In genomic region chr6:14671261-14671681, GRCh38 we compare ENCODE assay signal across 13 cellular contexts.
A peak's percentile ranks its signal among the peaks of the same experiment; 100 is the strongest.
DNase-seq lines count a peak whose midpoint lies in the region; ATAC-seq and TF ChIP-seq lines count a peak whose summit lies in the region.
"Had no signal": no experiment of that assay in that cellular context is flagged by ENCODE, and none has a peak within 500 bp of the region (broad histone marks: within the 10 kb centered on the region; RNA-seq: fewer than 3 reads in every experiment).

No MANE protein-coding gene starts in this region.

- peak overlapping the region; percentile 10 to 80 (median 55); a peak in 20 of 22 replicates for H3K4me2 ChIP-seq in BLaER1 treated with 17β-estradiol and CSF1 and Interleukin-3, amounts not matched to agents 10 nM and 100 nM

- H3K4me1 ChIP-seq in BLaER1 treated with 17β-estradiol and CSF1 and Interleukin-3, amounts not matched to agents 10 nM and 100 nM: peaks cover 14 to 68% (median 30%) of the 10 kb centered on the region in 10 experiments
- H3K4me1 ChIP-seq: Caco-2 had no signal

- H3K27me3 Mint-ChIP-seq in nephron (ENCODE audit: low read depth): peaks cover 9% of the 10 kb centered on the region

- H3K27ac ChIP-seq in BLaER1 treated with 17β-estradiol and CSF1 and Interleukin-3, amounts not matched to agents 10 nM and 100 nM: peak overlapping the region in 3 of 11 experiments; percentile 1 to 11 (median 4); a peak in 1 of 22 replicates
- H3K27ac ChIP-seq: esophagus muscularis mucosa, SK-N-MC had no signal

- no peaks in the 10 kb centered on the region for H4K20me1 ChIP-seq in BLaER1 treated with 17β-estradiol and CSF1 and Interleukin-3, amounts not matched to agents 10 nM and 100 nM

- ATAC-seq in HG02759 (IDR thresholded peaks at IDR 0.05; ENCODE audit: unreplicated experiment): no peak

- no peaks in the 10 kb centered on the region for H3K27me3 ChIP-seq in BLaER1 treated with 17β-estradiol and CSF1 and Interleukin-3, amounts not matched to agents 10 nM and 100 nM
- H3K27me3 ChIP-seq in MG63: no peaks in the 10 kb centered on the region
- H3K27me3 ChIP-seq: esophagus muscularis mucosa had no signal

- TF ChIP-seq CTCF in epithelial cell of esophagus (IDR thresholded peaks at IDR 0.05; ENCODE audit: insufficient read depth, low read depth, low read length, missing control alignments): no peak
- TF ChIP-seq CTCF in nephron (IDR thresholded peaks at IDR 0.05; ENCODE audit: unreplicated experiment in 3 of 3): no peak

- H3K9me3 Mint-ChIP-seq in nephron: no peaks in the 10 kb centered on the region

- no peak overlapping the region for H3K9ac ChIP-seq in BLaER1 treated with 17β-estradiol and CSF1 and Interleukin-3, amounts not matched to agents 10 nM and 100 nM

- H3K4me3 Mint-ChIP-seq in nephron: no peak overlapping the region

- DNase-seq in MG63 (peak; percentile 65), epithelial cell of esophagus (ENCODE audit: low read depth) (peak; percentile 95), DMS53 (lab: John Stamatoyannopoulos, UW) (no peak), NCI-H187 treated with DMSO at 0.1 percent for 48 hours (lab: John Stamatoyannopoulos, UW) (no peak), islet precursor cell (no peak)
- DNase-seq: Caco-2, NCI-H1694 treated with DMSO at 0.1 percent for 48 hours had no signal

- no peaks in the 10 kb centered on the region for H3K36me3 ChIP-seq in BLaER1 treated with 17β-estradiol and CSF1 and Interleukin-3, amounts not matched to agents 10 nM and 100 nM
- H3K36me3 ChIP-seq in MG63: no peaks in the 10 kb centered on the region
- H3K36me3 ChIP-seq: esophagus muscularis mucosa had no signal

- H3K36me3 Mint-ChIP-seq in nephron (ENCODE audit: low read depth): no peaks in the 10 kb centered on the region

- peaks cover 31% of the 10 kb centered on the region for H3K4me1 Mint-ChIP-seq in nephron

- peaks cover 0 to 7% (median 0%) of the 10 kb centered on the region in 11 experiments; a peak in 5 of 22 replicates for H3K9me3 ChIP-seq in BLaER1 treated with 17β-estradiol and CSF1 and Interleukin-3, amounts not matched to agents 10 nM and 100 nM (replicated peaks in 1 of 11)
- H3K9me3 ChIP-seq in MG63: no peaks in the 10 kb centered on the region
- H3K9me3 ChIP-seq: Caco-2, esophagus muscularis mucosa had no signal

- H3K27ac Mint-ChIP-seq in nephron: peak overlapping the region; percentile 24 to 85 (median 29)

- H3K4me3 ChIP-seq in BLaER1 treated with 17β-estradiol and CSF1 and Interleukin-3, amounts not matched to agents 10 nM and 100 nM: no peak overlapping the region
- H3K4me3 ChIP-seq in MG63: no peak overlapping the region
- no peak overlapping the region for H3K4me3 ChIP-seq in epithelial cell of esophagus (ENCODE audit: low read length)
- H3K4me3 ChIP-seq: esophagus muscularis mucosa, lung, SK-N-MC had no signal

Comparison
In these comparisons a context has a peak if more than half of its experiments do, and no peak if none do; other contexts are left out.
1. DNase-seq: peak in MG63 (single experiment) and epithelial cell of esophagus (single experiment); none in DMS53 (single experiment), NCI-H187 treated with DMSO at 0.1 percent for 48 hours (single experiment) and islet precursor cell (single experiment).